ENCODE assay signal across 2 cellular contexts in genomic region chr21:45412909-45413581, GRCh38.
TF ChIP-seq lines count a peak whose summit lies in the region.

No MANE protein-coding gene starts in this region.

TF ChIP-seq in liver, 16 proteins besides CTCF, POLR2A, EP300 and RAD21:
- TF ChIP-seq RXRA (IDR thresholded peaks at IDR 0.05) = no peak
- TF ChIP-seq JUND (IDR thresholded peaks at IDR 0.05) = no peak
TF ChIP-seq in liver: peak in this region for 0.

TF ChIP-seq in HepG2, 621 proteins besides CTCF, POLR2A, EP300 and RAD21:
- TF ChIP-seq MIER3 (CRISPR knock-in tag; IDR thresholded peaks at IDR 0.05; ENCODE audit: borderline replicate concordance) = no peak
- TF ChIP-seq ZNF431 (CRISPR knock-in tag; IDR thresholded peaks at IDR 0.05; ENCODE audit: borderline replicate concordance, low read depth) = no peak
- TF ChIP-seq TBX2 (CRISPR knock-in tag; IDR thresholded peaks at IDR 0.05; ENCODE audit: borderline replicate concordance) = no peak
- no peak for TF ChIP-seq BATF2 (CRISPR knock-in tag; IDR thresholded peaks at IDR 0.05)
- no peak for TF ChIP-seq RFXANK (CRISPR knock-in tag; IDR thresholded peaks at IDR 0.05)
- TF ChIP-seq HMG20B (CRISPR knock-in tag; conservative IDR thresholded peaks at IDR 0.05) = no peak
- TF ChIP-seq, protein P1, sequence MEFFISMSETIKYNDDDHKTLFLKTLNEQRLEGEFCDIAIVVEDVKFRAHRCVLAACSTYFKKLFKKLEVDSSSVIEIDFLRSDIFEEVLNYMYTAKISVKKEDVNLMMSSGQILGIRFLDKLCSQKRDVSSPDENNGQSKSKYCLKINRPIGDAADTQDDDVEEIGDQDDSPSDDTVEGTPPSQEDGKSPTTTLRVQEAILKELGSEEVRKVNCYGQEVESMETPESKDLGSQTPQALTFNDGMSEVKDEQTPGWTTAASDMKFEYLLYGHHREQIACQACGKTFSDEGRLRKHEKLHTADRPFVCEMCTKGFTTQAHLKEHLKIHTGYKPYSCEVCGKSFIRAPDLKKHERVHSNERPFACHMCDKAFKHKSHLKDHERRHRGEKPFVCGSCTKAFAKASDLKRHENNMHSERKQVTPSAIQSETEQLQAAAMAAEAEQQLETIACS (CRISPR knock-in tag; IDR thresholded peaks at IDR 0.05) = no peak
- TF ChIP-seq, protein P2, sequence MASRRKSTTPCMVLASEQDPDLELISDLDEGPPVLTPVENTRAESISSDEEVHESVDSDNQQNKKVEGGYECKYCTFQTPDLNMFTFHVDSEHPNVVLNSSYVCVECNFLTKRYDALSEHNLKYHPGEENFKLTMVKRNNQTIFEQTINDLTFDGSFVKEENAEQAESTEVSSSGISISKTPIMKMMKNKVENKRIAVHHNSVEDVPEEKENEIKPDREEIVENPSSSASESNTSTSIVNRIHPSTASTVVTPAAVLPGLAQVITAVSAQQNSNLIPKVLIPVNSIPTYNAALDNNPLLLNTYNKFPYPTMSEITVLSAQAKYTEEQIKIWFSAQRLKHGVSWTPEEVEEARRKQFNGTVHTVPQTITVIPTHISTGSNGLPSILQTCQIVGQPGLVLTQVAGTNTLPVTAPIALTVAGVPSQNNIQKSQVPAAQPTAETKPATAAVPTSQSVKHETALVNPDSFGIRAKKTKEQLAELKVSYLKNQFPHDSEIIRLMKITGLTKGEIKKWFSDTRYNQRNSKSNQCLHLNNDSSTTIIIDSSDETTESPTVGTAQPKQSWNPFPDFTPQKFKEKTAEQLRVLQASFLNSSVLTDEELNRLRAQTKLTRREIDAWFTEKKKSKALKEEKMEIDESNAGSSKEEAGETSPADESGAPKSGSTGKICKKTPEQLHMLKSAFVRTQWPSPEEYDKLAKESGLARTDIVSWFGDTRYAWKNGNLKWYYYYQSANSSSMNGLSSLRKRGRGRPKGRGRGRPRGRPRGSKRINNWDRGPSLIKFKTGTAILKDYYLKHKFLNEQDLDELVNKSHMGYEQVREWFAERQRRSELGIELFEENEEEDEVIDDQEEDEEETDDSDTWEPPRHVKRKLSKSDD (CRISPR knock-in tag; IDR thresholded peaks at IDR 0.05; ENCODE audit: low read depth) = no peak
- no peak for TF ChIP-seq MXI1 (IDR thresholded peaks at IDR 0.05; ENCODE audit: borderline replicate concordance, low read depth, low read length)
- no peak for TF ChIP-seq REPIN1 (CRISPR knock-in tag; IDR thresholded peaks at IDR 0.05; ENCODE audit: borderline replicate concordance, low read depth)
- TF ChIP-seq ZNF558 (CRISPR knock-in tag; IDR thresholded peaks at IDR 0.05; ENCODE audit: borderline replicate concordance) = no peak
- TF ChIP-seq, protein P3, sequence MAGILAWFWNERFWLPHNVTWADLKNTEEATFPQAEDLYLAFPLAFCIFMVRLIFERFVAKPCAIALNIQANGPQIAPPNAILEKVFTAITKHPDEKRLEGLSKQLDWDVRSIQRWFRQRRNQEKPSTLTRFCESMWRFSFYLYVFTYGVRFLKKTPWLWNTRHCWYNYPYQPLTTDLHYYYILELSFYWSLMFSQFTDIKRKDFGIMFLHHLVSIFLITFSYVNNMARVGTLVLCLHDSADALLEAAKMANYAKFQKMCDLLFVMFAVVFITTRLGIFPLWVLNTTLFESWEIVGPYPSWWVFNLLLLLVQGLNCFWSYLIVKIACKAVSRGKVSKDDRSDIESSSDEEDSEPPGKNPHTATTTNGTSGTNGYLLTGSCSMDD (CRISPR knock-in tag; IDR thresholded peaks at IDR 0.05) = no peak
- TF ChIP-seq SP4 (CRISPR knock-in tag; IDR thresholded peaks at IDR 0.05) = no peak
- no peak for TF ChIP-seq ZBTB10 (CRISPR knock-in tag; IDR thresholded peaks at IDR 0.05; ENCODE audit: borderline replicate concordance)
- TF ChIP-seq SIX1 (CRISPR knock-in tag; IDR thresholded peaks at IDR 0.05; ENCODE audit: borderline replicate concordance) = no peak
- TF ChIP-seq CAMTA2 (CRISPR knock-in tag; IDR thresholded peaks at IDR 0.05; ENCODE audit: borderline replicate concordance) = no peak
- no peak for TF ChIP-seq HCFC1 (IDR thresholded peaks at IDR 0.05; ENCODE audit: low read depth, low read length)
- TF ChIP-seq AGO2 (optimal IDR thresholded peaks at IDR 0.05; ENCODE audit: low read depth, low read length) = no peak
